8 cellular contexts compared by ENCODE assay signal in genomic region chr4:40149960-40150385, GRCh38. TPM values are rescaled to one million over a fixed set of nuclear protein-coding genes. Genes with fewer than 3 reads are reported as not detected.
DNase-seq lines count a peak whose midpoint lies in the region; ATAC-seq and TF ChIP-seq lines count a peak whose summit lies in the region.

No MANE protein-coding gene starts in this region.

- in situ Hi-C loops in transverse colon (cut with MboI; ENCODE audit: low pct_ligation_motif_present in 1 of 4, low pct_unique_long_range_greater_than_20kb in 1 of 4, low sequenced_read_pairs in 3 of 4), result loop anchor here (5.0 to 25.0 kb wide), 3 partner anchors 162 to 165 kb away; no protein-coding TSS in a partner anchor

- peaks cover 20% of the 10 kb centered on the region for H3K36me3 Mint-ChIP-seq in osteocyte (ENCODE audit: unreplicated experiment)

- TF ChIP-seq POLR2A in transverse colon (IDR thresholded peaks at IDR 0.05), result no peak

- H3K27ac Mint-ChIP-seq in osteocyte (ENCODE audit: unreplicated experiment), result no peak overlapping the region

- WGBS in transverse colon (ENCODE audit: low coverage in 1 of 2), 2 donors, result 71 to 78% methylated on average over 3 of the region's 3 CpGs

- no peak overlapping the region for H3K4me3 Mint-ChIP-seq in osteocyte (ENCODE audit: unreplicated experiment)

- peak; percentile 69 for TF ChIP-seq CTCF in AG09309 (IDR thresholded peaks at IDR 0.05; ENCODE audit: control insufficient read depth, insufficient read depth, low read depth, low read length, missing control alignments)
- TF ChIP-seq CTCF in fibroblast of pulmonary artery (IDR thresholded peaks at IDR 0.05; ENCODE audit: low read length, missing control alignments), result peak; percentile 72
- peak; percentile 83 for TF ChIP-seq CTCF in osteocyte (IDR thresholded peaks at IDR 0.05)
- TF ChIP-seq CTCF in transverse colon (IDR thresholded peaks at IDR 0.05), result peak; percentile 86 to 96 (median 89)

- no peaks in the 10 kb centered on the region for H4K20me1 ChIP-seq in Karpas-422 (ENCODE audit: insufficient read depth, low read depth, low read length)

- H3K4me1 ChIP-seq in Karpas-422 (ENCODE audit: low read length) (peaks cover 26% of the 10 kb centered on the region), transverse colon (no peaks in the 10 kb centered on the region)

- H3K79me2 ChIP-seq in Karpas-422 (ENCODE audit: low read length), result no peaks in the 10 kb centered on the region

- no peaks in the 10 kb centered on the region for H3K9me3 ChIP-seq in Karpas-422 (ENCODE audit: low read length)
- H3K9me3 ChIP-seq in transverse colon, result no peaks in the 10 kb centered on the region

- H2AFZ ChIP-seq in Karpas-422 (ENCODE audit: low read length), result no peak overlapping the region

- H3K4me1 Mint-ChIP-seq in osteocyte (ENCODE audit: unreplicated experiment), result no peaks in the 10 kb centered on the region

- no peak overlapping the region for H3K4me3 ChIP-seq in AG09309 (ENCODE audit: control insufficient read depth, low read depth, low read length)
- no peak overlapping the region for H3K4me3 ChIP-seq in Karpas-422 (ENCODE audit: low read length)
- no peak overlapping the region for H3K4me3 ChIP-seq in fibroblast of pulmonary artery (replicated peaks; ENCODE audit: low read depth, low read length)
- no peak overlapping the region for H3K4me3 ChIP-seq in transverse colon

- TF ChIP-seq EP300 in transverse colon (IDR thresholded peaks at IDR 0.05; ENCODE audit: low read depth), result no peak

- H3K27me3 Mint-ChIP-seq in osteocyte (ENCODE audit: unreplicated experiment), result no peaks in the 10 kb centered on the region

- no peak overlapping the region for H3K9ac ChIP-seq in Karpas-422 (ENCODE audit: low read length)

- peak; percentile 69 for ATAC-seq in GM18868 (IDR thresholded peaks at IDR 0.05; ENCODE audit: unreplicated experiment)

- intact Hi-C loops in transverse colon (cut with DNase I; ENCODE audit: low total_unique reads), result no loop called here

- no peak overlapping the region for H3K4me2 ChIP-seq in Karpas-422 (ENCODE audit: low read depth, low read length, poor library complexity, severe bottlenecking)

- no peaks in the 10 kb centered on the region for H3K27me3 ChIP-seq in Karpas-422 (ENCODE audit: low read length)
- no peaks in the 10 kb centered on the region for H3K27me3 ChIP-seq in transverse colon

- H3K9me3 Mint-ChIP-seq in osteocyte (ENCODE audit: unreplicated experiment), result peaks cover 3% of the 10 kb centered on the region

- peaks cover 12% of the 10 kb centered on the region for H3K36me3 ChIP-seq in Karpas-422 (ENCODE audit: insufficient read depth, low read length)
- no peaks in the 10 kb centered on the region for H3K36me3 ChIP-seq in transverse colon

- H3K27ac ChIP-seq in Karpas-422 (ENCODE audit: low read length) (no peak overlapping the region), transverse colon (no peak overlapping the region)

- no peaks in the 10 kb centered on the region for H3K9me2 ChIP-seq in Karpas-422 (replicated peaks; ENCODE audit: insufficient read depth, low read length)

- DNase-seq in AG09309 (ENCODE audit: low read depth) (peak; percentile 23), Karpas-422 (peak; percentile 94), RPMI7951 (ENCODE audit: low read depth) (peak; percentile 69), fibroblast of pulmonary artery (ENCODE audit: low read depth) (peak; percentile 83), osteocyte (ENCODE audit: extremely low spot score, unreplicated experiment) (no peak), transverse colon (peak; percentile 68)
- peak; percentile 73 for DNase-seq in activated T-cell treated with anti-CD3 and anti-CD28 coated beads, Interleukin-2, amount 50 U/mL, for 48 hours

RNA-seq across cellular contexts. Expression of gene RHOH, which starts 46.9 kb away (rescaled TPM):
- 39.5 and 68.4 TPM in 2 replicates for total RNA-seq in Karpas-422 (2014; rRNA removed; shearing (Covaris generic); ENCODE audit: low replicate concordance)
- total RNA-seq in RPMI7951 (2014; rRNA removed; shearing (Covaris generic)), result not detected in 2 replicates
- total RNA-seq in osteocyte (not detected in 2 replicates), transverse colon (10 to 100 TPM in 1 of 4 donors, 1 to 10 TPM in 2, not detected in 1; 4.1 to 10.3 (median 4.1) TPM)
